8 cellular contexts compared by ENCODE assay signal in genomic region chr3:4986611-4987373, GRCh38. TPM values are rescaled to one million over a fixed set of nuclear protein-coding genes. Genes with fewer than 3 reads are reported as not detected.
A peak's percentile ranks its signal among the peaks of the same experiment; 100 is the strongest.
DNase-seq lines count a peak whose midpoint lies in the region; ATAC-seq and TF ChIP-seq lines count a peak whose summit lies in the region.

No MANE protein-coding gene starts in this region.

- H3K4me3 Mint-ChIP-seq in activated naive CD8-positive, alpha-beta T cell treated with anti-CD3 and anti-CD28 coated beads, Interleukin-2, amount 10 ng/mL, durations not matched to agents 7 days and 5 days: peak overlapping the region; percentile 92

- peak overlapping the region; percentile 91 for H3K27ac Mint-ChIP-seq in activated naive CD8-positive, alpha-beta T cell treated with anti-CD3 and anti-CD28 coated beads, Interleukin-2, amount 10 ng/mL, durations not matched to agents 7 days and 5 days

- peaks cover 7% of the 10 kb centered on the region for H3K4me1 ChIP-seq in ovary (ENCODE audit: insufficient read depth)
- peaks cover 23 to 75% (median 55%) of the 10 kb centered on the region in 4 donors for H3K4me1 ChIP-seq in transverse colon

- H3K4me3 ChIP-seq in ovary: peak overlapping the region; percentile 45
- peak overlapping the region; percentile 8 to 43 (median 32) for H3K4me3 ChIP-seq in transverse colon

- peaks cover 42% of the 10 kb centered on the region for H3K36me3 Mint-ChIP-seq in activated naive CD8-positive, alpha-beta T cell treated with anti-CD3 and anti-CD28 coated beads, Interleukin-2, amount 10 ng/mL, durations not matched to agents 7 days and 5 days

- intact Hi-C loops in Right ventricle myocardium inferior (cut with DNase I) (loop anchor here (2.0 kb wide), 2 partner anchors 30 to 40 kb away; no protein-coding TSS in a partner anchor), ovary (cut with DNase I) (loop anchor here in 2 of 4 donors (10.0 kb wide), 2 partner anchors 172 to 262 kb away; no protein-coding TSS in a partner anchor), transverse colon (cut with DNase I; ENCODE audit: low total_unique reads) (loop anchor here (10.0 kb wide), 1 partner anchor 262 kb away; no protein-coding TSS in a partner anchor)

- peaks cover 44% of the 10 kb centered on the region for H3K4me1 Mint-ChIP-seq in activated naive CD8-positive, alpha-beta T cell treated with anti-CD3 and anti-CD28 coated beads, Interleukin-2, amount 10 ng/mL, durations not matched to agents 7 days and 5 days

- H3K9me3 ChIP-seq in ovary: no peaks in the 10 kb centered on the region
- no peaks in the 10 kb centered on the region for H3K9me3 ChIP-seq in transverse colon

- H3K9me3 Mint-ChIP-seq in activated naive CD8-positive, alpha-beta T cell treated with anti-CD3 and anti-CD28 coated beads, Interleukin-2, amount 10 ng/mL, durations not matched to agents 7 days and 5 days: no peaks in the 10 kb centered on the region

- peak; percentile 89 for DNase-seq in GM03348 (ENCODE audit: low spot score)
- DNase-seq in GOT3 (lab: John Stamatoyannopoulos, UW): peak; percentile 62
- peak; percentile 98 for DNase-seq in LHCN-M2 (ENCODE audit: low read depth)
- peak; percentile 85 for DNase-seq in SK-N-DZ (ENCODE audit: low spot score)
- peak; percentile 84 for DNase-seq in activated naive CD8-positive, alpha-beta T cell treated with anti-CD3 and anti-CD28 coated beads, Interleukin-2, amount 10 ng/mL, durations not matched to agents 7 days and 5 days
- peak; percentile 97 for DNase-seq in Right ventricle myocardium inferior (ENCODE audit: missing footprints)
- peak; percentile 98 to 99 (median 99) for DNase-seq in ovary
- peak; percentile 97 for DNase-seq in transverse colon

- WGBS in ovary, 3 donors: 2 to 3% (median 2%) methylated on average over 47 to 50 of the region's 50 CpGs
- 1% methylated on average over 45 of the region's 50 CpGs; no CpG with 5 or more reads in 1 of the 2 donors for WGBS in transverse colon (ENCODE audit: low coverage in 1 of 2), 2 donors

- in situ Hi-C loops in transverse colon (cut with MboI; ENCODE audit: low pct_ligation_motif_present in 1 of 4, low pct_unique_long_range_greater_than_20kb in 1 of 4, low sequenced_read_pairs in 3 of 4): loop anchor here in 1 of 4 donors (25.0 kb wide), 1 partner anchor 149 kb away; no protein-coding TSS in a partner anchor

- H3K27me3 ChIP-seq in ovary (no peaks in the 10 kb centered on the region), transverse colon (no peaks in the 10 kb centered on the region)

- POLR2A ChIA-PET in activated naive CD8-positive, alpha-beta T cell treated with anti-CD3 and anti-CD28 coated beads, Interleukin-2, amount 10 ng/mL, durations not matched to agents 7 days and 5 days (lab: Charles Lee): interaction anchor here (0.6 to 14.2 kb wide), 18 partner anchors 8 to 275 kb away, joined by 3 to 734 read pairs (median 7); partner anchors contain the start of gene BHLHE40

- peak; percentile 70 for ATAC-seq in activated naive CD8-positive, alpha-beta T cell treated with anti-CD3 and anti-CD28 coated beads, Interleukin-2, amount 10 ng/mL, durations not matched to agents 7 days and 5 days (ENCODE audit: low read depth)
- ATAC-seq in Right ventricle myocardium inferior: peak; percentile 90

- TF ChIP-seq POLR2A in ovary (IDR thresholded peaks at IDR 0.05): peak; percentile 46
- peak; percentile 86 for TF ChIP-seq POLR2A in transverse colon (IDR thresholded peaks at IDR 0.05)

- TF ChIP-seq EP300 in ovary (IDR thresholded peaks at IDR 0.05): peak; percentile 98
- TF ChIP-seq EP300 in transverse colon (IDR thresholded peaks at IDR 0.05; ENCODE audit: low read depth): peak; percentile 96

- no peaks in the 10 kb centered on the region for H3K27me3 Mint-ChIP-seq in activated naive CD8-positive, alpha-beta T cell treated with anti-CD3 and anti-CD28 coated beads, Interleukin-2, amount 10 ng/mL, durations not matched to agents 7 days and 5 days

- no peaks in the 10 kb centered on the region for H3K36me3 ChIP-seq in ovary
- no peaks in the 10 kb centered on the region for H3K36me3 ChIP-seq in transverse colon

- H3K27ac ChIP-seq in ovary: peak overlapping the region; percentile 78 to 94
- peak overlapping the region; percentile 99 to 100 (median 100) for H3K27ac ChIP-seq in transverse colon

- TF ChIP-seq CTCF in ovary (IDR thresholded peaks at IDR 0.05): peak in 2 of 3 donors; percentile 5 to 16
- no peak for TF ChIP-seq CTCF in transverse colon (IDR thresholded peaks at IDR 0.05)

RNA-seq across cellular contexts. Expression of gene BHLHE40, which starts 7.6 kb away (rescaled TPM):
- total RNA-seq in LHCN-M2 (2014; rRNA removed) (19.8 and 21.0 TPM in 2 replicates), Right ventricle myocardium inferior (26.9 TPM), ovary (100 to 1,000 TPM in 4 of 7 donors, 10 to 100 TPM in 3; 47.3 to 264 (median 103) TPM), transverse colon (10 to 100 TPM; 13.4 to 50.9 (median 18.0) TPM)
- polyA plus RNA-seq in LHCN-M2 (2012): 32.6 TPM
- polyA plus RNA-seq in SK-N-DZ (2014; cell fraction: cytosol; rRNA removed): 0.03 and 0.09 TPM in 2 replicates
- not detected in 2 replicates for polyA plus RNA-seq in SK-N-DZ (2014; cell fraction: nucleus; rRNA removed)
- total RNA-seq in activated naive CD8-positive, alpha-beta T cell treated with anti-CD3 and anti-CD28 coated beads, Interleukin-2, amount 10 ng/mL, durations not matched to agents 7 days and 5 days: 100 to 1,000 TPM; 208 to 225 TPM
- 10 to 100 TPM; 28.6 to 52.2 TPM for polyA plus RNA-seq in ovary

Comparison
In these comparisons a context has a peak if more than half of its experiments do, and no peak if none do; other contexts are left out.
1. Peak in every context shown above with its lines: DNase-seq, ATAC-seq, H3K4me3 ChIP-seq and H3K27ac ChIP-seq.
2. CTCF ChIP-seq: peak in ovary (2 of 3); none in transverse colon (0 of 5).